ENCODE assay signal across 1 cellular context in the genomic region with DNA sequence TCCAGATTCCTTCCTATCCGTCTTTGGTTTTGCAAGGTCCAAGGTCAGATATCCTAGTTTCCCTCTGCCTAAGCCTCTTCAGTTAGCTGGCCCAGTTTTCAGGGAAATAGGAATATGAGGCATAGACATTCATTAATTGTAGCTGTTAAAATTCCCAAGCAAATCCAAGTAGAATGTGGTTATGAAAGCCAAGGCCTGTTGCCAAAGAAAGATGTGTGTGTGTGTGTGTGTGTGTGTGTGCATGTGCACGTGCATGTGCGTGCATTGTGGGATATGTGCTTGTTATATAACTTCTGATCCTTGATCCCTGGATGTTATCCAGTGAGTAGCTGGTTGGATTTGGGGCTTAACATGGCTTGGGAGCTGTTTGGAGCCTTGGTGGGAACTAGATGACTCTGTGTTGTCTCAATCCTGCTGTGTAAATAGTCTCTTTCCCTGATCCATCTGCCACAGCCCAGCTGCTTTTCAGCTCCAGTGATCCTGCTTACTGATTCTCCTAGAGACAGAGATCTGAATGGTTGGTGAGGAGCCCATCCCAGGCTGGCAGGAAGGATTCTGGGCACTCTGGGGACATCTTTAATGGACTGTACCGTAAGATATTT.
TF ChIP-seq lines count a peak whose summit lies in the region.

No MANE protein-coding gene starts in this region.

TF ChIP-seq in HepG2, 621 proteins besides CTCF, POLR2A, EP300 and RAD21 (continued from another document and continues in another):
- TF ChIP-seq ZNF20 (CRISPR knock-in tag; IDR thresholded peaks at IDR 0.05) (no peak), TEF (CRISPR knock-in tag; IDR thresholded peaks at IDR 0.05) (peak; percentile 97), RCOR2 (CRISPR knock-in tag; IDR thresholded peaks at IDR 0.05) (no peak), ZNF776 (CRISPR knock-in tag; IDR thresholded peaks at IDR 0.05) (no peak), SP140L (CRISPR knock-in tag; IDR thresholded peaks at IDR 0.05; ENCODE audit: borderline replicate concordance) (no peak), ZC3H4 (CRISPR knock-in tag; IDR thresholded peaks at IDR 0.05; ENCODE audit: borderline replicate concordance) (no peak), HDAC1 (CRISPR knock-in tag; IDR thresholded peaks at IDR 0.05) (peak; percentile 78), ZNF329 (CRISPR knock-in tag; IDR thresholded peaks at IDR 0.05; ENCODE audit: low read depth) (0 out of 2 replicates have a peak, but pooled peaks have one; percentile 64), CBFB (CRISPR knock-in tag; IDR thresholded peaks at IDR 0.05) (no peak), CBX5 (CRISPR knock-in tag; IDR thresholded peaks at IDR 0.05; ENCODE audit: borderline replicate concordance) (0 out of 2 replicates have a peak, but pooled peaks have one; percentile 64), ATM (IDR thresholded peaks at IDR 0.05; ENCODE audit: borderline replicate concordance) (peak; percentile 70; the same call in 1 of the 2 replicates), ZBTB43 (CRISPR knock-in tag; conservative IDR thresholded peaks at IDR 0.05) (peak; percentile 98), ELF1 (CRISPR knock-in tag; IDR thresholded peaks at IDR 0.05) (peak; percentile 24; the same call in 1 of the 2 replicates), TSC22D2 (CRISPR knock-in tag; IDR thresholded peaks at IDR 0.05; ENCODE audit: borderline replicate concordance) (0 out of 2 replicates have a peak, but pooled peaks have one; percentile 76), RFX5 (IDR thresholded peaks at IDR 0.05; ENCODE audit: low read depth, low read length) (peak; percentile 48; the same call in 1 of the 2 replicates), ZNF205 (CRISPR knock-in tag; IDR thresholded peaks at IDR 0.05) (peak; percentile 62; the same call in 1 of the 2 replicates), ZNF646 (CRISPR knock-in tag; IDR thresholded peaks at IDR 0.05) (peak; percentile 97), ZNF605 (CRISPR knock-in tag; IDR thresholded peaks at IDR 0.05) (peak; percentile 64; the same call in 1 of the 2 replicates), ZIK1 (CRISPR knock-in tag; IDR thresholded peaks at IDR 0.05; ENCODE audit: borderline replicate concordance, low read depth) (0 out of 2 replicates have a peak, but pooled peaks have one; percentile 5), PITX1 (CRISPR knock-in tag; IDR thresholded peaks at IDR 0.05) (peak; percentile 95), ATF1 (CRISPR knock-in tag; IDR thresholded peaks at IDR 0.05) (peak; percentile 52; the same call in 1 of the 2 replicates), POLR2G (IDR thresholded peaks at IDR 0.05; ENCODE audit: low read depth, low read length) (no peak), SNAI1 (CRISPR knock-in tag; IDR thresholded peaks at IDR 0.05; ENCODE audit: borderline replicate concordance) (peak; percentile 88), ZNF747 (CRISPR knock-in tag; IDR thresholded peaks at IDR 0.05; ENCODE audit: borderline replicate concordance) (peak; percentile 77; the same call in 1 of the 2 replicates), HDAC2 (CRISPR knock-in tag; IDR thresholded peaks at IDR 0.05) (peak; percentile 84), ZFP1 (CRISPR knock-in tag; IDR thresholded peaks at IDR 0.05) (peak; percentile 62; the same call in 1 of the 2 replicates), ZKSCAN5 (CRISPR knock-in tag; IDR thresholded peaks at IDR 0.05) (no peak), SP4 (CRISPR knock-in tag; IDR thresholded peaks at IDR 0.05) (peak; percentile 75), FOXP1 (IDR thresholded peaks at IDR 0.05) (peak; percentile 71; the same call in 1 of the 2 replicates), FOXP1 (CRISPR knock-in tag; IDR thresholded peaks at IDR 0.05) (peak; percentile 81), HNF4A (CRISPR knock-in tag; IDR thresholded peaks at IDR 0.05) (peak; percentile 97), ZNF225 (CRISPR knock-in tag; IDR thresholded peaks at IDR 0.05) (no peak), JUNB (CRISPR knock-in tag; IDR thresholded peaks at IDR 0.05; ENCODE audit: borderline replicate concordance) (peak; percentile 36; the same call in 1 of the 2 replicates), MATR3 (CRISPR knock-in tag; IDR thresholded peaks at IDR 0.05) (no peak), ZNF792 (CRISPR knock-in tag; IDR thresholded peaks at IDR 0.05) (peak; percentile 79), ZSCAN29 (CRISPR knock-in tag; conservative IDR thresholded peaks at IDR 0.05) (peak; percentile 82)
- TF ChIP-seq, protein P1, sequence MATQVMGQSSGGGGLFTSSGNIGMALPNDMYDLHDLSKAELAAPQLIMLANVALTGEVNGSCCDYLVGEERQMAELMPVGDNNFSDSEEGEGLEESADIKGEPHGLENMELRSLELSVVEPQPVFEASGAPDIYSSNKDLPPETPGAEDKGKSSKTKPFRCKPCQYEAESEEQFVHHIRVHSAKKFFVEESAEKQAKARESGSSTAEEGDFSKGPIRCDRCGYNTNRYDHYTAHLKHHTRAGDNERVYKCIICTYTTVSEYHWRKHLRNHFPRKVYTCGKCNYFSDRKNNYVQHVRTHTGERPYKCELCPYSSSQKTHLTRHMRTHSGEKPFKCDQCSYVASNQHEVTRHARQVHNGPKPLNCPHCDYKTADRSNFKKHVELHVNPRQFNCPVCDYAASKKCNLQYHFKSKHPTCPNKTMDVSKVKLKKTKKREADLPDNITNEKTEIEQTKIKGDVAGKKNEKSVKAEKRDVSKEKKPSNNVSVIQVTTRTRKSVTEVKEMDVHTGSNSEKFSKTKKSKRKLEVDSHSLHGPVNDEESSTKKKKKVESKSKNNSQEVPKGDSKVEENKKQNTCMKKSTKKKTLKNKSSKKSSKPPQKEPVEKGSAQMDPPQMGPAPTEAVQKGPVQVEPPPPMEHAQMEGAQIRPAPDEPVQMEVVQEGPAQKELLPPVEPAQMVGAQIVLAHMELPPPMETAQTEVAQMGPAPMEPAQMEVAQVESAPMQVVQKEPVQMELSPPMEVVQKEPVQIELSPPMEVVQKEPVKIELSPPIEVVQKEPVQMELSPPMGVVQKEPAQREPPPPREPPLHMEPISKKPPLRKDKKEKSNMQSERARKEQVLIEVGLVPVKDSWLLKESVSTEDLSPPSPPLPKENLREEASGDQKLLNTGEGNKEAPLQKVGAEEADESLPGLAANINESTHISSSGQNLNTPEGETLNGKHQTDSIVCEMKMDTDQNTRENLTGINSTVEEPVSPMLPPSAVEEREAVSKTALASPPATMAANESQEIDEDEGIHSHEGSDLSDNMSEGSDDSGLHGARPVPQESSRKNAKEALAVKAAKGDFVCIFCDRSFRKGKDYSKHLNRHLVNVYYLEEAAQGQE (IDR thresholded peaks at IDR 0.05; ENCODE audit: borderline replicate concordance in 1 of 2, low read depth in 1 of 2, low read length in 2 of 2) = peak in 1 of 2 experiments; percentile 45; a peak in 1 of 4 replicates
- TF ChIP-seq, protein P2, sequence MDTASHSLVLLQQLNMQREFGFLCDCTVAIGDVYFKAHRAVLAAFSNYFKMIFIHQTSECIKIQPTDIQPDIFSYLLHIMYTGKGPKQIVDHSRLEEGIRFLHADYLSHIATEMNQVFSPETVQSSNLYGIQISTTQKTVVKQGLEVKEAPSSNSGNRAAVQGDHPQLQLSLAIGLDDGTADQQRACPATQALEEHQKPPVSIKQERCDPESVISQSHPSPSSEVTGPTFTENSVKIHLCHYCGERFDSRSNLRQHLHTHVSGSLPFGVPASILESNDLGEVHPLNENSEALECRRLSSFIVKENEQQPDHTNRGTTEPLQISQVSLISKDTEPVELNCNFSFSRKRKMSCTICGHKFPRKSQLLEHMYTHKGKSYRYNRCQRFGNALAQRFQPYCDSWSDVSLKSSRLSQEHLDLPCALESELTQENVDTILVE (CRISPR knock-in tag; IDR thresholded peaks at IDR 0.05) = peak; percentile 79; the same call in 1 of the 2 replicates
- TF ChIP-seq, protein P3, sequence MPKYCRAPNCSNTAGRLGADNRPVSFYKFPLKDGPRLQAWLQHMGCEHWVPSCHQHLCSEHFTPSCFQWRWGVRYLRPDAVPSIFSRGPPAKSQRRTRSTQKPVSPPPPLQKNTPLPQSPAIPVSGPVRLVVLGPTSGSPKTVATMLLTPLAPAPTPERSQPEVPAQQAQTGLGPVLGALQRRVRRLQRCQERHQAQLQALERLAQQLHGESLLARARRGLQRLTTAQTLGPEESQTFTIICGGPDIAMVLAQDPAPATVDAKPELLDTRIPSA (CRISPR knock-in tag; IDR thresholded peaks at IDR 0.05; ENCODE audit: borderline replicate concordance) = peak; percentile 34; the same call in 1 of the 2 replicates
- TF ChIP-seq, protein P4, sequence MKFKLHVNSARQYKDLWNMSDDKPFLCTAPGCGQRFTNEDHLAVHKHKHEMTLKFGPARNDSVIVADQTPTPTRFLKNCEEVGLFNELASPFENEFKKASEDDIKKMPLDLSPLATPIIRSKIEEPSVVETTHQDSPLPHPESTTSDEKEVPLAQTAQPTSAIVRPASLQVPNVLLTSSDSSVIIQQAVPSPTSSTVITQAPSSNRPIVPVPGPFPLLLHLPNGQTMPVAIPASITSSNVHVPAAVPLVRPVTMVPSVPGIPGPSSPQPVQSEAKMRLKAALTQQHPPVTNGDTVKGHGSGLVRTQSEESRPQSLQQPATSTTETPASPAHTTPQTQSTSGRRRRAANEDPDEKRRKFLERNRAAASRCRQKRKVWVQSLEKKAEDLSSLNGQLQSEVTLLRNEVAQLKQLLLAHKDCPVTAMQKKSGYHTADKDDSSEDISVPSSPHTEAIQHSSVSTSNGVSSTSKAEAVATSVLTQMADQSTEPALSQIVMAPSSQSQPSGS (CRISPR knock-in tag; IDR thresholded peaks at IDR 0.05) = peak; percentile 55; the same call in 1 of the 2 replicates
- TF ChIP-seq, protein P5, sequence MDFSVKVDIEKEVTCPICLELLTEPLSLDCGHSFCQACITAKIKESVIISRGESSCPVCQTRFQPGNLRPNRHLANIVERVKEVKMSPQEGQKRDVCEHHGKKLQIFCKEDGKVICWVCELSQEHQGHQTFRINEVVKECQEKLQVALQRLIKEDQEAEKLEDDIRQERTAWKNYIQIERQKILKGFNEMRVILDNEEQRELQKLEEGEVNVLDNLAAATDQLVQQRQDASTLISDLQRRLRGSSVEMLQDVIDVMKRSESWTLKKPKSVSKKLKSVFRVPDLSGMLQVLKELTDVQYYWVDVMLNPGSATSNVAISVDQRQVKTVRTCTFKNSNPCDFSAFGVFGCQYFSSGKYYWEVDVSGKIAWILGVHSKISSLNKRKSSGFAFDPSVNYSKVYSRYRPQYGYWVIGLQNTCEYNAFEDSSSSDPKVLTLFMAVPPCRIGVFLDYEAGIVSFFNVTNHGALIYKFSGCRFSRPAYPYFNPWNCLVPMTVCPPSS (IDR thresholded peaks at IDR 0.05) = no peak
- TF ChIP-seq, protein P6, sequence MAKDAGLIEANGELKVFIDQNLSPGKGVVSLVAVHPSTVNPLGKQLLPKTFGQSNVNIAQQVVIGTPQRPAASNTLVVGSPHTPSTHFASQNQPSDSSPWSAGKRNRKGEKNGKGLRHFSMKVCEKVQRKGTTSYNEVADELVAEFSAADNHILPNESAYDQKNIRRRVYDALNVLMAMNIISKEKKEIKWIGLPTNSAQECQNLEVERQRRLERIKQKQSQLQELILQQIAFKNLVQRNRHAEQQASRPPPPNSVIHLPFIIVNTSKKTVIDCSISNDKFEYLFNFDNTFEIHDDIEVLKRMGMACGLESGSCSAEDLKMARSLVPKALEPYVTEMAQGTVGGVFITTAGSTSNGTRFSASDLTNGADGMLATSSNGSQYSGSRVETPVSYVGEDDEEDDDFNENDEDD (CRISPR knock-in tag; IDR thresholded peaks at IDR 0.05; ENCODE audit: borderline replicate concordance) = 0 out of 2 replicates have a peak, but pooled peaks have one; percentile 40
